In genomic region chr1:11492235-11492634, GRCh38 we compare ENCODE assay signal across 33 cellular contexts. TPM values are rescaled to one million over a fixed set of nuclear protein-coding genes. Genes with fewer than 3 reads are reported as not detected.
"Had no signal": no experiment of that assay in that cellular context is flagged by ENCODE, and none has a peak within 500 bp of the region (broad histone marks: within the 10 kb centered on the region; RNA-seq: fewer than 3 reads in every experiment).

No MANE protein-coding gene starts in this region.

- H3K9me3 ChIP-seq: ascending aorta, breast epithelium, gastrocnemius medialis had no signal

- H3K4me3 ChIP-seq: ascending aorta, breast epithelium, cardiac muscle cell, coronary artery, dorsolateral prefrontal cortex, esophagus muscularis mucosa, gastrocnemius medialis had no signal

- H3K36me3 ChIP-seq: ascending aorta, breast epithelium, cardiac muscle cell, esophagus muscularis mucosa, gastrocnemius medialis had no signal

- H3K27me3 Mint-ChIP-seq: activated CD4-positive, alpha-beta T cell treated with anti-CD3 and anti-CD28 coated beads, Interleukin-2, amount 10 ng/mL, durations not matched to agents 24 days and 14 days; activated naive CD8-positive, alpha-beta T cell treated with anti-CD3 and anti-CD28 coated beads, Interleukin-2, amount 10 ng/mL, durations not matched to agents 7 days and 5 days; brain had no signal

- H3K4me1 Mint-ChIP-seq: activated CD4-positive, alpha-beta T cell treated with anti-CD3 and anti-CD28 coated beads for 36 hours; activated CD4-positive, alpha-beta T cell treated with anti-CD3 and anti-CD28 coated beads, Interleukin-2, amount 10 ng/mL, durations not matched to agents 24 days and 14 days; activated naive CD4-positive, alpha-beta T cell treated with anti-CD3 and anti-CD28 coated beads, Interleukin-2, amount 10 ng/mL, durations not matched to agents 7 days and 5 days; activated naive CD8-positive, alpha-beta T cell treated with anti-CD3 and anti-CD28 coated beads, Interleukin-2, amount 10 ng/mL, durations not matched to agents 7 days and 5 days; central memory CD8-positive, alpha-beta T cell; T-helper 17 cell had no signal

- H3K27me3 ChIP-seq: ascending aorta, cardiac muscle cell had no signal

- H3K27ac ChIP-seq: ascending aorta, breast epithelium, cardiac muscle cell, coronary artery, dorsolateral prefrontal cortex, esophagus muscularis mucosa, foreskin keratinocyte, gastrocnemius medialis, WERI-Rb-1 had no signal

- H3K27ac Mint-ChIP-seq: activated CD4-positive, alpha-beta memory T cell treated with anti-CD3 and anti-CD28 coated beads for 36 hours; activated CD4-positive, alpha-beta T cell treated with anti-CD3 and anti-CD28 coated beads for 36 hours; activated CD4-positive, alpha-beta T cell treated with anti-CD3 and anti-CD28 coated beads, Interleukin-2, amount 10 ng/mL, durations not matched to agents 24 days and 14 days; activated naive CD4-positive, alpha-beta T cell treated with anti-CD3 and anti-CD28 coated beads, Interleukin-2, amount 10 ng/mL, durations not matched to agents 7 days and 5 days; activated naive CD4-positive, alpha-beta T cell treated with anti-CD3 and anti-CD28 coated beads, Interleukin-2, amount 50 U/mL, for 72 hours; activated naive CD8-positive, alpha-beta T cell treated with anti-CD3 and anti-CD28 coated beads, Interleukin-2, amount 10 ng/mL, durations not matched to agents 7 days and 5 days; activated T-cell treated with anti-CD3 and anti-CD28 coated beads, Interleukin-2, amount 50 U/mL, for 24 hours; activated T-cell treated with anti-CD3 and anti-CD28 coated beads, Interleukin-2, amount 50 U/mL, for 72 hours; dendritic cell treated with granulocyte-macrophage colony-stimulating factor and Interleukin-4, amounts not matched to agents 40 ng/mL and 50 ng/mL, for 4 days; endodermal cell; T-helper 17 cell; T-helper 2 cell treated with Interferon-gamma antibody and Interleukin-4, amounts not matched to agents 5 μg/mL and 100 μg/mL, for 36 hours had no signal

- H3K4me3 Mint-ChIP-seq: activated CD4-positive, alpha-beta memory T cell treated with anti-CD3 and anti-CD28 coated beads for 36 hours; activated CD4-positive, alpha-beta T cell treated with anti-CD3 and anti-CD28 coated beads for 36 hours; activated CD4-positive, alpha-beta T cell treated with anti-CD3 and anti-CD28 coated beads, Interleukin-2, amount 10 ng/mL, durations not matched to agents 24 days and 14 days; activated naive CD4-positive, alpha-beta T cell treated with anti-CD3 and anti-CD28 coated beads, Interleukin-2, amount 10 ng/mL, durations not matched to agents 7 days and 5 days; activated naive CD8-positive, alpha-beta T cell treated with anti-CD3 and anti-CD28 coated beads, Interleukin-2, amount 10 ng/mL, durations not matched to agents 7 days and 5 days; activated T-cell treated with anti-CD3 and anti-CD28 coated beads, Interleukin-2, amount 50 U/mL, for 24 hours; activated T-cell treated with anti-CD3 and anti-CD28 coated beads, Interleukin-2, amount 50 U/mL, for 72 hours; brain; central memory CD8-positive, alpha-beta T cell; dendritic cell treated with granulocyte-macrophage colony-stimulating factor and Interleukin-4, amounts not matched to agents 40 ng/mL and 50 ng/mL, for 4 days; endodermal cell; T-helper 17 cell; T-helper 2 cell treated with Interferon-gamma antibody and Interleukin-4, amounts not matched to agents 5 μg/mL and 100 μg/mL, for 36 hours had no signal

- ATAC-seq: activated CD4-positive, alpha-beta T cell treated with anti-CD3 and anti-CD28 coated beads for 36 hours; activated naive CD4-positive, alpha-beta T cell treated with anti-CD3 and anti-CD28 coated beads, Interleukin-2, amount 50 U/mL, for 72 hours; activated T-cell treated with anti-CD3 and anti-CD28 coated beads, Interleukin-2, amount 50 U/mL, for 72 hours; foreskin keratinocyte; gastrocnemius medialis; T-helper 17 cell had no signal

- H3K9me3 Mint-ChIP-seq: activated CD4-positive, alpha-beta T cell treated with anti-CD3 and anti-CD28 coated beads, Interleukin-2, amount 10 ng/mL, durations not matched to agents 24 days and 14 days; activated naive CD4-positive, alpha-beta T cell treated with anti-CD3 and anti-CD28 coated beads, Interleukin-2, amount 10 ng/mL, durations not matched to agents 7 days and 5 days; activated T-cell treated with anti-CD3 and anti-CD28 coated beads, Interleukin-2, amount 50 U/mL, for 72 hours; central memory CD8-positive, alpha-beta T cell; dendritic cell treated with granulocyte-macrophage colony-stimulating factor and Interleukin-4, amounts not matched to agents 40 ng/mL and 50 ng/mL, for 4 days; endodermal cell; T-helper 2 cell treated with Interferon-gamma antibody and Interleukin-4, amounts not matched to agents 5 μg/mL and 100 μg/mL, for 36 hours had no signal

- H3K4me1 ChIP-seq: ascending aorta, breast epithelium, esophagus muscularis mucosa, foreskin keratinocyte, gastrocnemius medialis had no signal

- H3K36me3 Mint-ChIP-seq: activated CD4-positive, alpha-beta memory T cell treated with anti-CD3 and anti-CD28 coated beads for 36 hours; activated naive CD4-positive, alpha-beta T cell treated with anti-CD3 and anti-CD28 coated beads, Interleukin-2, amount 10 ng/mL, durations not matched to agents 7 days and 5 days; activated naive CD4-positive, alpha-beta T cell treated with anti-CD3 and anti-CD28 coated beads, Interleukin-2, amount 50 U/mL, for 72 hours; activated naive CD8-positive, alpha-beta T cell treated with anti-CD3 and anti-CD28 coated beads, Interleukin-2, amount 10 ng/mL, durations not matched to agents 7 days and 5 days had no signal

- DNase-seq: activated CD4-positive, alpha-beta memory T cell treated with anti-CD3 and anti-CD28 coated beads for 36 hours; activated CD4-positive, alpha-beta T cell treated with anti-CD3 and anti-CD28 coated beads for 36 hours; activated CD4-positive, alpha-beta T cell treated with anti-CD3 and anti-CD28 coated beads, Interleukin-2, amount 10 ng/mL, durations not matched to agents 24 days and 14 days; activated CD4-positive, CD25-positive, alpha-beta regulatory T cell; activated CD4-positive, CD25-positive, alpha-beta regulatory T cell treated with anti-CD3 and anti-CD28 coated beads, Interleukin-2, amount 50 U/mL, for 72 hours; activated CD8-positive, alpha-beta memory T cell treated with anti-CD3 and anti-CD28 coated beads, Interleukin-2, amount 50 U/mL, for 48 hours; activated gamma-delta T cell; activated naive CD4-positive, alpha-beta T cell; activated naive CD8-positive, alpha-beta T cell treated with anti-CD3 and anti-CD28 coated beads, Interleukin-2, amount 10 ng/mL, durations not matched to agents 7 days and 5 days; activated T-cell treated with anti-CD3 and anti-CD28 coated beads for 4 hours; activated T-cell treated with anti-CD3 and anti-CD28 coated beads, Interleukin-2, amount 50 U/mL, for 72 hours; effector memory CD4-positive, alpha-beta T cell; endodermal cell; foreskin keratinocyte; gastrocnemius medialis; glutamatergic neuron; T-helper 1 cell; T-helper 17 cell; T1000; WERI-Rb-1 had no signal

RNA-seq across cellular contexts. Expression of gene DISP3, which starts 13.3 kb away (rescaled TPM):
- total RNA-seq: ascending aorta, esophagus muscularis mucosa, gastrocnemius medialis had no signal
